ENCODE assay signal across 11 cellular contexts in genomic region chr6:34305982-34306702, GRCh38. TPM values are rescaled to one million over a fixed set of nuclear protein-coding genes. Genes with fewer than 3 reads are reported as not detected.
DNase-seq lines count a peak whose midpoint lies in the region; TF ChIP-seq lines count a peak whose summit lies in the region.
"Had no signal": no experiment of that assay in that cellular context is flagged by ENCODE, and none has a peak within 500 bp of the region (broad histone marks: within the 10 kb centered on the region; RNA-seq: fewer than 3 reads in every experiment).

No MANE protein-coding gene starts in this region.

- WGBS in adrenal gland, 4 donors: 72 to 76% (median 75%) methylated on average over 6 of the region's 6 CpGs

- H3K4me3 ChIP-seq in SK-N-MC (no peak overlapping the region), fibroblast of villous mesenchyme (ENCODE audit: low read depth, low read length) (no peak overlapping the region), adrenal gland (no peak overlapping the region)

- no peaks in the 10 kb centered on the region for H3K9me3 ChIP-seq in SK-N-MC (ENCODE audit: low read depth, low read length)
- H3K9me3 ChIP-seq in adrenal gland (replicated peaks in 1 of 3): no peaks in the 10 kb centered on the region

- intact Hi-C loops in adrenal gland (cut with DNase I): no loop called here

- H3K9ac ChIP-seq in SK-N-MC (ENCODE audit: insufficient read length): no peak overlapping the region

- peaks cover 5 to 49% of the 10 kb centered on the region in 2 donors for H3K4me1 ChIP-seq in adrenal gland (replicated peaks in 1 of 2)

- in situ Hi-C loops in KBM-7 (cut with MboI; ENCODE audit: low pct_unique_long_range_greater_than_20kb, low sequenced_read_pairs): no loop called here

- no peaks in the 10 kb centered on the region for H3K27me3 ChIP-seq in adrenal gland

- DNase-seq in DMS 273 treated with DMSO at 0.1 percent for 48 hours (lab: John Stamatoyannopoulos, UW): peak; percentile 27
- DNase-seq in SK-N-MC (ENCODE audit: low read depth, low spot score): no peak
- peak; percentile 93 for DNase-seq in fibroblast of villous mesenchyme (ENCODE audit: low read depth)
- peak; percentile 48 for DNase-seq in pulmonary artery endothelial cell (ENCODE audit: low read depth, low spot score)
- no peak for DNase-seq in adrenal gland
- no peak for DNase-seq in KBM-7
- no peak for DNase-seq in activated naive CD4-positive, alpha-beta T cell (lab: John Stamatoyannopoulos, UW)
- DNase-seq in NCI-H2081 (lab: John Stamatoyannopoulos, UW): no peak
- DNase-seq: activated CD4-positive, CD25-positive, alpha-beta regulatory T cell treated with anti-CD3 and anti-CD28 coated beads, Interleukin-2, amount 50 U/mL, for 72 hours; CD4-positive, CD25-positive, alpha-beta regulatory T cell; NCI-H1417 treated with DMSO at 0.1 percent for 48 hours had no signal

- no peak for TF ChIP-seq POLR2A in adrenal gland (IDR thresholded peaks at IDR 0.05)

- H3K36me3 ChIP-seq in SK-N-MC (ENCODE audit: insufficient read depth, low read length): no peaks in the 10 kb centered on the region
- no peaks in the 10 kb centered on the region for H3K36me3 ChIP-seq in adrenal gland (replicated peaks in 1 of 2)

- peak overlapping the region; percentile 35; the same call in 1 of the 2 replicates for H3K27ac ChIP-seq in SK-N-MC
- H3K27ac ChIP-seq in adrenal gland: peak overlapping the region in 1 of 5 donors; percentile 9

- TF ChIP-seq CTCF in fibroblast of villous mesenchyme (IDR thresholded peaks at IDR 0.05; ENCODE audit: insufficient read depth, low read depth, low read length): no peak
- TF ChIP-seq CTCF in adrenal gland (IDR thresholded peaks at IDR 0.05): no peak

RNA-seq across cellular contexts. Expression of gene SMIM29, which starts 57.3 kb away (rescaled TPM):
- 22.5 and 30.9 TPM in 2 replicates for total RNA-seq in fibroblast of villous mesenchyme
- 17.4 and 25.2 TPM in 2 replicates for total RNA-seq in pulmonary artery endothelial cell
- total RNA-seq in adrenal gland: 10 to 100 TPM; 21.5 to 53.7 (median 33.2) TPM
- polyA plus RNA-seq in adrenal gland: 100 to 1,000 TPM in 2 of 3 donors, 1 to 10 TPM in 1; 9.7 to 122 (median 109) TPM

Comparison
In these comparisons a context has a peak if more than half of its experiments do, and no peak if none do; other contexts are left out.
1. DNase-seq: peak in DMS 273 treated with DMSO at 0.1 percent for 48 hours (single experiment), fibroblast of villous mesenchyme (single experiment) and pulmonary artery endothelial cell (single experiment); none in SK-N-MC (single experiment), adrenal gland (0 of 7), KBM-7 (single experiment), activated naive CD4-positive, alpha-beta T cell (0 of 4) and NCI-H2081 (0 of 2).